Comparison of ENCODE assay signal across 15 cellular contexts in the genomic region with DNA sequence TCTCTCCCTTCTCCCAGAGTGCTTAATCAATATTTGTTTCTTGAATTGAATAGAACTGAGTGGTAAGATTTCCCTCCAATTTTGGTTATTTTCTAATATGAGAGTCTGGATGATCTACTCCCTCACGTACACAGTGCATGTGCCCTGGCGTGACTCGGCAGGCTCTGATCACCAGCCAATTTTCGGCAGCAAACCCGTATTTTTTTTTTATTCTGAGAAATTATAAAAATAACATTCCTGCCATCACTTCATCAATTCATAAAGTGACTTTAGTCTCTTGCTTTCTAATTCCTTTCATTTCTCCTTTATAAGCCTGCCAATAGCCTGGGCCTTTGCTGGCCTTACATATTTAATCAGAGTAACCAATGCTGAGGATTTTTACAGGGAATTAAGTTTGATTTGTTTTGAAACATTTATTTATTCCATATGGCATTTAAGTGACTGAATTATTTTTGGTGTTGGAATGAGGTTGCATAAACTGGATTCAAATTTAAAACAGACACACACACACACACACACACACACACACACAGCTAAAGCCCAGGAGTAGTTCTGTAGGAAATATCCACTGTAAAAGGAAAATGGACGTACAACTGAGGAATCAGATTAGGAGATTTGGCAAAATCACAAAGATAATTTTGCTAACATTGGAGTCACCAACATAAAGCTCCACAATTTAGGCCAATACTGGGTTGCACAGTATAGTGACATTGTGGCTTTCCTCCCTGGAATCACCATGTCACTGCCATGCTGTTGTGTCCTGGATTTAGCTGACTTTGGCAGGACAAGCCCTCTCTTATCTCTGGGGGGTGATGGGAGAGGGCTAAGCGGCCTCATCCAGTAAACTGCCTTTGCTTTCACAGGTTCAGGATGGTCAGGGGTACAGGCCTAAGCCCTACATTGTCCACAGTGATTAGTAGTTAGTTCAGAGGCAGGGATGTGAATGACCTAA.
DNase-seq lines count a peak whose midpoint lies in the region; ATAC-seq and TF ChIP-seq lines count a peak whose summit lies in the region.
"Had no signal": no experiment of that assay in that cellular context is flagged by ENCODE, and none has a peak within 500 bp of the region (broad histone marks: within the 10 kb centered on the region; RNA-seq: fewer than 3 reads in every experiment).

No MANE protein-coding gene starts in this region.

- H3K4me1 ChIP-seq in left lung = peaks cover 0 to 12% of the 10 kb centered on the region in 2 donors
- H3K4me1 ChIP-seq: thyroid gland had no signal

- H3K27me3 Mint-ChIP-seq in HFFc6 (ENCODE audit: insufficient read depth) = 0 out of 2 replicates have a peak, but pooled peaks cover 2% of the 10 kb centered on the region

- no peaks in the 10 kb centered on the region for H3K36me3 ChIP-seq in left lung
- H3K36me3 ChIP-seq: cardiac muscle cell, thyroid gland had no signal

- H3K27me3 ChIP-seq in left lung = no peaks in the 10 kb centered on the region
- H3K27me3 ChIP-seq: cardiac muscle cell, thyroid gland had no signal

- H3K4me3 Mint-ChIP-seq in HFFc6 = peak overlapping the region; percentile 67; the same call in 1 of the 2 replicates
- H3K4me3 Mint-ChIP-seq: activated T-helper 1 cell treated with anti-CD3 and anti-CD28 coated beads, Interleukin-12 subunit alpha, Interleukin-12 subunit beta, Interleukin-2, Interleukin-4 antibody, amounts not matched to agents 30 ng/mL and 10 ng/mL and 1 ng/mL, durations not matched to agents 14 hours and 24 hours and 36 hours had no signal

- ATAC-seq in left lung = peak; percentile 57

- peak overlapping the region; percentile 11 to 47 for H3K27ac ChIP-seq in left lung
- H3K27ac ChIP-seq: cardiac muscle cell, RWPE1, thyroid gland had no signal

- peak; percentile 46 for DNase-seq in AG09309 (ENCODE audit: low read depth)
- DNase-seq in HFFc6 = no peak
- DNase-seq in cardiac fibroblast (ENCODE audit: low read depth in 2 of 2) = peak; percentile 28 to 47
- peak in 1 of 2 donors; percentile 21 for DNase-seq in left lung
- DNase-seq in H4 (ENCODE audit: low spot score) = no peak
- DNase-seq in COLO829 (ENCODE audit: low spot score) = no peak
- DNase-seq in dermis blood vessel endothelial cell = no peak
- no peak for DNase-seq in NCI-H510A (lab: John Stamatoyannopoulos, UW)
- DNase-seq: activated CD4-positive, alpha-beta T cell treated with anti-CD3 and anti-CD28 coated beads, Interleukin-2, amount 50 U/mL, for 48 hours; NCI-H187 treated with DMSO at 0.1 percent for 48 hours; T1000; thyroid gland had no signal

- TF ChIP-seq CTCF in AG09309 (IDR thresholded peaks at IDR 0.05; ENCODE audit: control insufficient read depth, insufficient read depth, low read depth, low read length, missing control alignments) (no peak), HFFc6 (IDR thresholded peaks at IDR 0.05) (no peak), cardiac fibroblast (IDR thresholded peaks at IDR 0.05; ENCODE audit: low read depth, low read length) (no peak), left lung (IDR thresholded peaks at IDR 0.05) (no peak)

- intact Hi-C loops in left lung (cut with DNase I) = no loop called here

- no peaks in the 10 kb centered on the region for H3K9me3 Mint-ChIP-seq in HFFc6
- H3K9me3 Mint-ChIP-seq: activated T-helper 1 cell treated with anti-CD3 and anti-CD28 coated beads, Interleukin-12 subunit alpha, Interleukin-12 subunit beta, Interleukin-2, Interleukin-4 antibody, amounts not matched to agents 30 ng/mL and 10 ng/mL and 1 ng/mL, durations not matched to agents 14 hours and 24 hours and 36 hours had no signal

- peaks cover 14% of the 10 kb centered on the region for H3K36me3 Mint-ChIP-seq in HFFc6 (ENCODE audit: low read depth)

- peaks cover 69% of the 10 kb centered on the region for H3K4me1 Mint-ChIP-seq in HFFc6 (ENCODE audit: low read depth)

- H3K4me3 ChIP-seq in AG09309 (ENCODE audit: control insufficient read depth, low read depth, low read length) = no peak overlapping the region
- no peak overlapping the region for H3K4me3 ChIP-seq in cardiac fibroblast (replicated peaks in 1 of 2; ENCODE audit: low read depth in 2 of 2, low read length in 2 of 2)
- H3K4me3 ChIP-seq in left lung = no peak overlapping the region
- H3K4me3 ChIP-seq: cardiac muscle cell, thyroid gland had no signal

- H3K27ac Mint-ChIP-seq in HFFc6 = peak overlapping the region; percentile 94
- H3K27ac Mint-ChIP-seq: activated T-helper 1 cell treated with anti-CD3 and anti-CD28 coated beads, Interleukin-12 subunit alpha, Interleukin-12 subunit beta, Interleukin-2, Interleukin-4 antibody, amounts not matched to agents 30 ng/mL and 10 ng/mL and 1 ng/mL, durations not matched to agents 14 hours and 24 hours and 36 hours had no signal

- no peaks in the 10 kb centered on the region for H3K9me3 ChIP-seq in left lung
- H3K9me3 ChIP-seq: thyroid gland had no signal

Comparison
In these comparisons a context has a peak if more than half of its experiments do, and no peak if none do; other contexts are left out.
1. DNase-seq: peak in AG09309 (single experiment) and cardiac fibroblast (2 of 2); none in HFFc6 (single experiment), H4 (single experiment), COLO829 (single experiment), dermis blood vessel endothelial cell (single experiment) and NCI-H510A (single experiment).